Comparison of ENCODE assay signal across 10 cellular contexts in the genomic region with DNA sequence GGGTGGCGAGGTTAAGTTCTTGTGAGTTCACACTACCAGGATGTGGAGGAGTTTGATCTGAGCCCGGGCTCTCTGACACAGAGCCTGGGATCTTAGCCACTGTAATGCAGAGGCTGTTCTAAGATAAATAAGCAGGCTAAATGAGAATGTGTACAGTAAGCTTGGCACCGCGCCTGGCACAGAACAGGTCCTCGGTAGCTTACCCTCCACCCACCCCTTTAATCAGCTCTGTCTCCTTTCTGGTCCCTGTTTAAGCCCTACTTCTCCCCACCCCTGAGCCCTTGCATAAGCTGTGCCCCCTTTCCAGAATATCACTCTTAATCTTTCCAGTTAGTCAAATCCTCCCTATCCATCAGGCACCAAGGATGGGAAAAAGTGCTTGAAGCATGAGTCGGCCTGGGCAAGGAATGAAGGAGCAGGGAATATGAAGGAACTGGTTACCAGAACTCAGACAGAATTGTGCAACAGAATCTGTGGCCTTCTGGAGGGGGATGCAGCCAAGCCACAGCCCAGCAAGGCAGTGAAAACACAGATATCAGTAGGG. TPM values are rescaled to one million over a fixed set of nuclear protein-coding genes. Genes with fewer than 3 reads are reported as not detected.
DNase-seq lines count a peak whose midpoint lies in the region; TF ChIP-seq lines count a peak whose summit lies in the region.
"Had no signal": no experiment of that assay in that cellular context is flagged by ENCODE, and none has a peak within 500 bp of the region (broad histone marks: within the 10 kb centered on the region; RNA-seq: fewer than 3 reads in every experiment).

No MANE protein-coding gene starts in this region.

- no peak overlapping the region for H2AFZ ChIP-seq in fibroblast of lung (ENCODE audit: low read length)

- no peak overlapping the region for H3K4me2 ChIP-seq in fibroblast of lung (ENCODE audit: extremely low read depth, insufficient read depth, low read length)

- H3K4me1 ChIP-seq in fibroblast of lung (ENCODE audit: control insufficient read depth, extremely low read depth, insufficient read depth, low read length) (no peaks in the 10 kb centered on the region), breast epithelium (no peaks in the 10 kb centered on the region)
- H3K4me1 ChIP-seq: right lobe of liver had no signal

- H3K36me3 ChIP-seq in fibroblast of lung (ENCODE audit: control insufficient read depth, insufficient read depth, low read length): no peaks in the 10 kb centered on the region
- no peaks in the 10 kb centered on the region for H3K36me3 ChIP-seq in breast epithelium
- H3K36me3 ChIP-seq: right lobe of liver had no signal

- no peaks in the 10 kb centered on the region for H3K79me2 ChIP-seq in fibroblast of lung (ENCODE audit: control insufficient read depth, insufficient read depth, low read length)

- TF ChIP-seq CTCF in fibroblast of lung (conservative IDR thresholded peaks at IDR 0.05 in 1 of 2, IDR thresholded peaks at IDR 0.05 in 1 of 2; ENCODE audit: low read depth in 1 of 2, low read length in 2 of 2) (no peak), breast epithelium (IDR thresholded peaks at IDR 0.05) (no peak)

- H3K4me3 ChIP-seq in fibroblast of lung (replicated peaks in 1 of 4; ENCODE audit: control extremely low read depth in 1 of 4, insufficient read depth in 1 of 4, low read depth in 3 of 4, low read length in 4 of 4): no peak overlapping the region
- H3K4me3 ChIP-seq in breast epithelium: no peak overlapping the region
- H3K4me3 ChIP-seq: right lobe of liver had no signal

- peak; percentile 53 for DNase-seq in GM03348 (ENCODE audit: low spot score)
- peak; percentile 32 for DNase-seq in NCI-H1694 treated with DMSO at 0.1 percent for 48 hours (lab: John Stamatoyannopoulos, UW)
- peak; percentile 36 to 84 for DNase-seq in fibroblast of lung (ENCODE audit: low read depth in 2 of 2)
- DNase-seq in posterior vena cava (ENCODE audit: low spot score): peak; percentile 84
- no peak for DNase-seq in superior temporal gyrus (ENCODE audit: extremely low spot score)
- DNase-seq in globus pallidus (ENCODE audit: low spot score): no peak
- no peak for DNase-seq in T1000 (lab: John Stamatoyannopoulos, UW)
- no peak for DNase-seq in breast epithelium (ENCODE audit: low spot score in 2 of 2)
- DNase-seq: activated CD8-positive, alpha-beta memory T cell treated with anti-CD3 and anti-CD28 coated beads, Interleukin-2, amount 10 ng/mL, durations not matched to agents 7 days and 5 days; right lobe of liver had no signal

- TF ChIP-seq POLR2A in breast epithelium (IDR thresholded peaks at IDR 0.05): no peak

- H3K27me3 ChIP-seq in fibroblast of lung (ENCODE audit: control insufficient read depth, insufficient read depth, low read length) (no peaks in the 10 kb centered on the region), breast epithelium (no peaks in the 10 kb centered on the region)
- H3K27me3 ChIP-seq: right lobe of liver had no signal

- no peaks in the 10 kb centered on the region for H3K9me3 ChIP-seq in fibroblast of lung (ENCODE audit: control insufficient read depth, insufficient read depth, low read depth, low read length)
- peaks cover 11 to 31% of the 10 kb centered on the region in 2 donors for H3K9me3 ChIP-seq in breast epithelium
- H3K9me3 ChIP-seq: right lobe of liver had no signal

- intact Hi-C loops in posterior vena cava (cut with DNase I) (loop anchor here in 1 of 2 donors (2.0 kb wide), 1 partner anchor 31 kb away; no protein-coding TSS in a partner anchor), breast epithelium (cut with DNase I; ENCODE audit: low total_unique reads) (no loop called here)

- no peak overlapping the region for H3K27ac ChIP-seq in fibroblast of lung (ENCODE audit: insufficient read depth, low read length)
- H3K27ac ChIP-seq in breast epithelium: no peak overlapping the region
- H3K27ac ChIP-seq: right lobe of liver had no signal

- H4K20me1 ChIP-seq in fibroblast of lung (ENCODE audit: control insufficient read depth, extremely low read depth, insufficient read depth, low read length): no peaks in the 10 kb centered on the region

- no peak overlapping the region for H3K9ac ChIP-seq in fibroblast of lung (ENCODE audit: insufficient read depth, low read length)

RNA-seq across cellular contexts. Expression of gene CMKLR1, which starts 32.8 kb away (rescaled TPM):
- under 0.01 TPM in 1 of 2 replicates, not detected in the other for total RNA-seq in fibroblast of lung
- polyA plus RNA-seq in fibroblast of lung: 0.19 and 0.82 TPM in 2 replicates
- polyA plus RNA-seq in fibroblast of lung (2012): 0.03 and 0.37 TPM in 2 replicates
- 18.0 TPM in 1 of 2 replicates, not detected in the other for polyA minus RNA-seq in fibroblast of lung (ENCODE audit: low replicate concordance)
- 10 to 100 TPM; 44.6 to 53.4 TPM for total RNA-seq in posterior vena cava
- total RNA-seq in breast epithelium: 10 to 100 TPM in 1 of 3 donors, 1 to 10 TPM in 2; 4.9 to 30.2 (median 9.1) TPM
- total RNA-seq: activated CD8-positive, alpha-beta memory T cell treated with anti-CD3 and anti-CD28 coated beads, Interleukin-2, amount 10 ng/mL, durations not matched to agents 7 days and 5 days had no signal

Comparison
In these comparisons a context has a peak if more than half of its experiments do, and no peak if none do; other contexts are left out.
1. DNase-seq: peak in GM03348 (single experiment), NCI-H1694 treated with DMSO at 0.1 percent for 48 hours (single experiment), fibroblast of lung (2 of 2) and posterior vena cava (single experiment); none in superior temporal gyrus (single experiment), globus pallidus (single experiment), T1000 (single experiment) and breast epithelium (0 of 2).